In genomic region chr19:2667349-2667748, GRCh38 we compare ENCODE assay signal across 4 cellular contexts. TPM values are rescaled to one million over a fixed set of nuclear protein-coding genes. Genes with fewer than 3 reads are reported as not detected.
"Had no signal": no experiment of that assay in that cellular context is flagged by ENCODE, and none has a peak within 500 bp of the region (broad histone marks: within the 10 kb centered on the region; RNA-seq: fewer than 3 reads in every experiment).

No MANE protein-coding gene starts in this region.

RNA-seq across cellular contexts. Expression of gene DIRAS1, which starts 53.8 kb away (rescaled TPM):
- total RNA-seq: activated CD4-positive, alpha-beta memory T cell treated with anti-CD3 and anti-CD28 coated beads, Interleukin-2, amount 10 ng/mL, durations not matched to agents 7 days and 5 days; activated CD4-positive, alpha-beta T cell treated with anti-CD3 and anti-CD28 coated beads, Interleukin-2, amount 10 ng/mL, durations not matched to agents 7 days and 5 days; activated naive CD8-positive, alpha-beta T cell treated with anti-CD3 and anti-CD28 coated beads, Interleukin-2, amount 10 ng/mL, durations not matched to agents 7 days and 5 days; epithelial cell of proximal tubule had no signal
